Comparison of ENCODE assay signal across 25 cellular contexts in the genomic region with DNA sequence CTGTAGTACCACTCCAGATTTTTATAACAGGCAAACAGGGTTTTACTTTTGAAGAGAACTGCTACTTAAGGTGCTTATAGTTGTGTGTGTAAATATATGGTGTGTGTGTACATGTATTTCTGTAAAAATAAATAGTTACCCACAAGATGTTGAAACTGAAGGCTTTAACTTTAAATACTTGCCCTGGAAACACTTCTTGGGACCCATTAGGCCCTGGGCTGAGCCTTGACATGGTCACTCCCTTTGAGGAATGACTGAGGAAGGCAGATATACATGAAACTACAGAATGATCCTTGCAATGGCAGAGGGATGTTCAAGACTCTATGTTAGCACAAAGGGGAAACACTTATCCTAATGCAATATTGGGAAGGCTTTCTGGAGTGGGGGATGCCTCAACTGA.
"Had no signal": no experiment of that assay in that cellular context is flagged by ENCODE, and none has a peak within 500 bp of the region (broad histone marks: within the 10 kb centered on the region; RNA-seq: fewer than 3 reads in every experiment).

No MANE protein-coding gene starts in this region.

- ATAC-seq: left lobe of liver; naive thymus-derived CD8-positive, alpha-beta T cell; stimulated activated effector memory CD8-positive, alpha-beta T cell treated with anti-CD3 and anti-CD28 coated beads, Interleukin-12 subunit alpha, Interleukin-12 subunit beta, amount 100 ng/mL, for 72 hours had no signal

- H3K36me3 ChIP-seq: pancreas, prostate gland, spleen, suprapubic skin, thoracic aorta, tibial artery, uterus had no signal

- H3K36me3 Mint-ChIP-seq: stimulated activated effector memory CD8-positive, alpha-beta T cell treated with anti-CD3 and anti-CD28 coated beads, Interleukin-12 subunit alpha, Interleukin-12 subunit beta, amount 100 ng/mL, for 72 hours had no signal

- H3K27ac Mint-ChIP-seq: naive thymus-derived CD8-positive, alpha-beta T cell; nephron; stimulated activated effector memory CD8-positive, alpha-beta T cell treated with anti-CD3 and anti-CD28 coated beads, Interleukin-12 subunit alpha, Interleukin-12 subunit beta, amount 100 ng/mL, for 72 hours; stimulated activated naive CD8-positive, alpha-beta T cell treated with anti-CD3 and anti-CD28 coated beads, Interleukin-15, Interleukin-2, amounts not matched to agents 100 ng/mL and 50 ng/mL, for 24 hours had no signal

- DNase-seq: hippocampal formation; kidney glomerular epithelial cell; left cardiac atrium; mammary epithelial cell; mesenchymal stem cell; naive thymus-derived CD8-positive, alpha-beta T cell; nucleus accumbens; pancreas; posterior cingulate gyrus; retina; spleen; stimulated activated CD4-positive, alpha-beta T cell treated with anti-CD3 and anti-CD28 coated beads, Interleukin-4, amount 100 ng/mL, for 24 hours; stimulated activated naive CD4-positive, alpha-beta T cell; tibial artery; trophoblast cell; uterus had no signal

- H3K9me3 ChIP-seq: pancreas, prostate gland, suprapubic skin, thoracic aorta, tibial artery, uterus had no signal

- H3K27me3 Mint-ChIP-seq: stimulated activated naive CD8-positive, alpha-beta T cell treated with anti-CD3 and anti-CD28 coated beads, Interleukin-15, Interleukin-2, amounts not matched to agents 100 ng/mL and 50 ng/mL, for 24 hours had no signal

- H3K27ac ChIP-seq: pancreas, prostate gland, spleen, suprapubic skin, thoracic aorta, tibial artery, uterus had no signal

- H3K27me3 ChIP-seq: pancreas, spleen, suprapubic skin, tibial artery, uterus had no signal

- H3K4me1 Mint-ChIP-seq: naive thymus-derived CD8-positive, alpha-beta T cell; nephron; neural crest cell; stimulated activated effector memory CD8-positive, alpha-beta T cell treated with anti-CD3 and anti-CD28 coated beads, Interleukin-12 subunit alpha, Interleukin-12 subunit beta, amount 100 ng/mL, for 72 hours had no signal

- H3K4me3 Mint-ChIP-seq: naive thymus-derived CD8-positive, alpha-beta T cell; nephron; neural crest cell; stimulated activated effector memory CD8-positive, alpha-beta T cell treated with anti-CD3 and anti-CD28 coated beads, Interleukin-12 subunit alpha, Interleukin-12 subunit beta, amount 100 ng/mL, for 72 hours; stimulated activated naive CD8-positive, alpha-beta T cell treated with anti-CD3 and anti-CD28 coated beads, Interleukin-15, Interleukin-2, amounts not matched to agents 100 ng/mL and 50 ng/mL, for 24 hours had no signal

- H3K4me3 ChIP-seq: pancreas, prostate gland, skin epidermis, spleen, suprapubic skin, thoracic aorta, tibial artery, uterus had no signal

- H3K4me1 ChIP-seq: pancreas, spleen, tibial artery, uterus had no signal
